Comparison of ENCODE assay signal across 2 cellular contexts in genomic region chr20:63471002-63471718, GRCh38.
TF ChIP-seq lines count a peak whose summit lies in the region.

No MANE protein-coding gene starts in this region.

TF ChIP-seq in A549, 52 proteins besides CTCF, POLR2A, EP300 and RAD21:
- no peak for TF ChIP-seq HES2 (IDR thresholded peaks at IDR 0.05)
- no peak for TF ChIP-seq NR3C1 (IDR thresholded peaks at IDR 0.05)
- no peak for TF ChIP-seq PBX3 (IDR thresholded peaks at IDR 0.05)
- TF ChIP-seq BCL3 (IDR thresholded peaks at IDR 0.05), result no peak
- TF ChIP-seq RNF2 (IDR thresholded peaks at IDR 0.05; ENCODE audit: borderline replicate concordance, low read depth), result no peak
- no peak for TF ChIP-seq FOXS1 (CRISPR knock-in tag; IDR thresholded peaks at IDR 0.05)
- no peak for TF ChIP-seq HOXB13 (CRISPR knock-in tag; IDR thresholded peaks at IDR 0.05; ENCODE audit: low read depth)
- TF ChIP-seq E2F6 (IDR thresholded peaks at IDR 0.05; ENCODE audit: borderline replicate concordance, low read depth), result no peak
- TF ChIP-seq EHMT2 (IDR thresholded peaks at IDR 0.05; ENCODE audit: low read depth), result no peak
- no peak for TF ChIP-seq KDM5A (IDR thresholded peaks at IDR 0.05)
- no peak for TF ChIP-seq SREBF2 (IDR thresholded peaks at IDR 0.05)
- TF ChIP-seq NPAS2 (CRISPR knock-in tag; IDR thresholded peaks at IDR 0.05; ENCODE audit: borderline replicate concordance), result no peak
- no peak for TF ChIP-seq BHLHE40 (IDR thresholded peaks at IDR 0.05; ENCODE audit: low read depth, low read length)
- TF ChIP-seq MAFK (IDR thresholded peaks at IDR 0.05; ENCODE audit: partially characterized antibody), result no peak
- TF ChIP-seq CBX8 (IDR thresholded peaks at IDR 0.05), result no peak
- TF ChIP-seq TP53 (CRISPR knock-in tag; IDR thresholded peaks at IDR 0.05), result no peak
- no peak for TF ChIP-seq ZSCAN20 (CRISPR knock-in tag; IDR thresholded peaks at IDR 0.05)
- no peak for TF ChIP-seq FOSB (CRISPR knock-in tag; IDR thresholded peaks at IDR 0.05)
- no peak for TF ChIP-seq MAX (IDR thresholded peaks at IDR 0.05)

TF ChIP-seq in HepG2, 621 proteins besides CTCF, POLR2A, EP300 and RAD21:
- TF ChIP-seq KDM3A (CRISPR knock-in tag; IDR thresholded peaks at IDR 0.05; ENCODE audit: low read depth), result peak; percentile 28; the same call in 1 of the 2 replicates
- TF ChIP-seq EZH2 (conservative IDR thresholded peaks at IDR 0.05; ENCODE audit: low read depth, low read length), result peak; percentile 93
- TF ChIP-seq HNF1A (IDR thresholded peaks at IDR 0.05; ENCODE audit: low read depth), result no peak
- TF ChIP-seq HNF1A (CRISPR knock-in tag; IDR thresholded peaks at IDR 0.05; ENCODE audit: borderline replicate concordance), result no peak
